ENCODE assay signal across 11 cellular contexts in genomic region chr16:82329504-82330192, GRCh38.
DNase-seq lines count a peak whose midpoint lies in the region; ATAC-seq and TF ChIP-seq lines count a peak whose summit lies in the region.
"Had no signal": no experiment of that assay in that cellular context is flagged by ENCODE, and none has a peak within 500 bp of the region (broad histone marks: within the 10 kb centered on the region; RNA-seq: fewer than 3 reads in every experiment).

No MANE protein-coding gene starts in this region.

- no peak for ATAC-seq in activated CD4-positive, CD25-positive, alpha-beta regulatory T cell treated with anti-CD3 and anti-CD28 coated beads, Interleukin-2, amount 50 U/mL, for 24 hours

- no peak for TF ChIP-seq CTCF in GM13977 (IDR thresholded peaks at IDR 0.05; ENCODE audit: extremely low read depth, insufficient read depth, missing control alignments)

- in situ Hi-C loops in GM13977 (cut with MboI; ENCODE audit: low pct_unique_long_range_greater_than_20kb, low sequenced_read_pairs, unreplicated experiment), result no loop called here

- peak; percentile 89 for DNase-seq in COLO668 (lab: John Stamatoyannopoulos, UW; ENCODE audit: unreplicated experiment)
- peak; percentile 49 for DNase-seq in NCI-H128 (lab: John Stamatoyannopoulos, UW; ENCODE audit: unreplicated experiment)
- DNase-seq in NCI-H510A treated with DMSO at 0.1 percent for 48 hours (lab: John Stamatoyannopoulos, UW), result peak; percentile 91
- peak; percentile 94 for DNase-seq in left kidney (ENCODE audit: low read depth, low spot score)
- DNase-seq in GM13977 (ENCODE audit: low spot score), result no peak
- DNase-seq in activated naive CD4-positive, alpha-beta T cell treated with Interleukin-2 at 50 U/mL for 16 hours, result no peak
- DNase-seq in GM19238 (ENCODE audit: insufficient read length, low spot score), result no peak
- DNase-seq: activated CD4-positive, CD25-positive, alpha-beta regulatory T cell treated with anti-CD3 and anti-CD28 coated beads, Interleukin-2, amount 50 U/mL, for 72 hours; adrenal gland; OCI-M1 had no signal

Comparison
In these comparisons a context has a peak if more than half of its experiments do, and no peak if none do; other contexts are left out.
1. DNase-seq: peak in COLO668 (single experiment), NCI-H128 (single experiment), NCI-H510A treated with DMSO at 0.1 percent for 48 hours (single experiment) and left kidney (single experiment); none in GM13977 (single experiment), activated naive CD4-positive, alpha-beta T cell treated with Interleukin-2 at 50 U/mL for 16 hours (single experiment) and GM19238 (single experiment).